ENCODE assay signal across 9 cellular contexts in genomic region chr1:1554926-1555915, GRCh38. TPM values are rescaled to one million over a fixed set of nuclear protein-coding genes. Genes with fewer than 3 reads are reported as not detected.
DNase-seq lines count a peak whose midpoint lies in the region; ATAC-seq, FAIRE-seq and TF ChIP-seq lines count a peak whose summit lies in the region.
"Had no signal": no experiment of that assay in that cellular context is flagged by ENCODE, and none has a peak within 500 bp of the region (broad histone marks: within the 10 kb centered on the region; RNA-seq: fewer than 3 reads in every experiment).

No MANE protein-coding gene starts in this region.

- H3K9ac ChIP-seq in K562 (ENCODE audit: insufficient read depth in 1 of 2, low read depth in 2 of 2, low read length in 2 of 2) = peak overlapping the region in 1 of 2 experiments; percentile 46; a peak in 1 of 4 replicates

- peaks cover 30% of the 10 kb centered on the region; the same call in 1 of the 2 replicates for H4K20me1 ChIP-seq in K562 (replicated peaks; ENCODE audit: control insufficient read depth, insufficient read depth, low read length)

- H3K4me1 ChIP-seq in K562 (replicated peaks in 1 of 2; ENCODE audit: control insufficient read depth in 2 of 2, insufficient read depth in 2 of 2, low read length in 2 of 2) = peaks cover 0 to 38% of the 10 kb centered on the region in 2 experiments; a peak in 3 of 5 replicates

- H3K9me3 Mint-ChIP-seq in immature natural killer cell = no peaks in the 10 kb centered on the region

- in situ Hi-C loops in K562 (cut with MboI) = no loop called here

- BruUV-seq in K562 (replicated peaks; lab: Mats Ljungman, UMichigan) = no TSS peak

- CTCF ChIA-PET in K562 (lab: Yijun Ruan, JAX; ENCODE audit: low intra/inter-chr PET ratio) = no interaction called here

- H3K27ac Mint-ChIP-seq in immature natural killer cell = peak overlapping the region in 2 of 6 donors; percentile 11 to 34

- H3K9me3 ChIP-seq in K562 (replicated peaks; ENCODE audit: control insufficient read depth, insufficient read depth, low read depth, low read length) = no peaks in the 10 kb centered on the region; the same call in 1 of the 2 replicates

- H2AFZ ChIP-seq in K562 (ENCODE audit: low read depth, low read length) = no peak overlapping the region

- peak; percentile 54; the same call in 1 of the 2 replicates for TF ChIP-seq POLR2A in K562 (conservative IDR thresholded peaks at IDR 0.05)

- POLR2A ChIA-PET in K562 (lab: Yijun Ruan, JAX) = interaction anchor here (0.5 to 5.0 kb wide), 7 partner anchors 10 to 21 kb away, joined by 3 to 36 read pairs (median 4); no protein-coding TSS in a partner anchor

- peaks cover 10% of the 10 kb centered on the region for H3K9me1 ChIP-seq in K562 (ENCODE audit: control insufficient read depth, insufficient read depth, low read length)

- no peak overlapping the region for H3K4me3 Mint-ChIP-seq in immature natural killer cell

- H3K4me2 ChIP-seq in K562 (ENCODE audit: insufficient read depth, low read length) = no peak overlapping the region

- peak; percentile 14 for ATAC-seq in left ventricle myocardium superior
- ATAC-seq in K562 = peak; percentile 67

- TF ChIP-seq RAD21 in K562 (CRISPR knock-in tag; conservative IDR thresholded peaks at IDR 0.05 in 1 of 2, IDR thresholded peaks at IDR 0.05 in 1 of 2) = no peak

- 71% methylated on average over 27 of the region's 31 CpGs for WGBS in K562 (ENCODE audit: insufficient coverage, low coverage, missing lambda C conversion rate)

- no peak for TF ChIP-seq CTCF in K562 (IDR thresholded peaks at IDR 0.05 in 2 of 3, conservative IDR thresholded peaks at IDR 0.05 in 1 of 3; ENCODE audit: insufficient read depth in 2 of 3, low read depth in 1 of 3, low read length in 3 of 3)

- no peak for TF ChIP-seq EP300 in K562 (IDR thresholded peaks at IDR 0.05; ENCODE audit: low read length)

- FAIRE-seq in K562 (lab: Jason Lieb, UNC) = peak; percentile 85

- no peak overlapping the region for H3K4me3 ChIP-seq in K562

- peaks cover 0 to 5% of the 10 kb centered on the region in 2 donors for H3K4me1 Mint-ChIP-seq in immature natural killer cell

- intact Hi-C loops in left ventricle myocardium superior (cut with micrococcal nuclease) (no loop called here), cardiac septum (cut with DNase I) (no loop called here), K562 (cut with micrococcal nuclease) (no loop called here)

- peaks cover 62% of the 10 kb centered on the region; the same call in 2 of the 3 replicates for H3K36me3 ChIP-seq in K562 (ENCODE audit: control insufficient read depth, insufficient read depth, low read length)

- no peak overlapping the region for H3K27ac ChIP-seq in K562 (ENCODE audit: extremely low read depth, low read depth, low read length)

- H3K27me3 ChIP-seq in K562 (ENCODE audit: control insufficient read depth in 2 of 2, insufficient read depth in 2 of 2, low read length in 2 of 2) = no peaks in the 10 kb centered on the region

- H3K36me3 Mint-ChIP-seq in immature natural killer cell = no peaks in the 10 kb centered on the region

- DNase-seq in left ventricle myocardium superior (no peak), cardiac septum (ENCODE audit: low spot score) (no peak), K562 (ENCODE audit: extremely low read depth in 1 of 4, low spot score in 3 of 4) (peak; percentile 48 to 78 (median 66)), kidney tubule cell (ENCODE audit: low spot score) (peak; percentile 68), immature natural killer cell (no peak), NCI-H187 treated with DMSO at 0.1 percent for 48 hours (lab: John Stamatoyannopoulos, UW) (no peak), germinal center (ENCODE audit: low spot score) (no peak)
- DNase-seq in stimulated activated CD4-positive, alpha-beta T cell treated with anti-CD3 and anti-CD28 coated beads, Interleukin-4, amount 100 ng/mL, for 24 hours = no peak
- DNase-seq: NCI-H2081 treated with DMSO at 0.1 percent for 48 hours had no signal

- H3K27me3 Mint-ChIP-seq in immature natural killer cell (ENCODE audit: low read depth in 3 of 3) = peaks cover 0 to 3% (median 0%) of the 10 kb centered on the region in 3 donors

- peaks cover 53% of the 10 kb centered on the region for H3K79me2 ChIP-seq in K562 (ENCODE audit: control insufficient read depth, insufficient read depth, low read length)

RNA-seq across cellular contexts. Expression of gene TMEM240, which starts 14.8 kb away (rescaled TPM):
- total RNA-seq in left ventricle myocardium superior (8.9 TPM), cardiac septum (5.0 TPM), K562 (2014; rRNA removed) (0.78 TPM in 1 of 2 replicates, not detected in the other), K562 (2014; rRNA removed; fragmentation: Illumina TruSeq; extraction: Trizol) (not detected in 2 replicates), K562 (2015; rRNA removed; fragmentation: Illumina TruSeq; extraction: Trizol) (0.38 and 0.43 TPM in 2 replicates), K562 (2021) (1.3 and 2.0 TPM in 2 replicates)
- total RNA-seq in K562 (2011; cell fraction: chromatin; rRNA removed; ENCODE audit: low replicate concordance) = 1.2 and 8.3 TPM in 2 replicates
- 5.3 and 6.0 TPM in 2 replicates for total RNA-seq in K562 (2011; cell fraction: nucleolus; rRNA removed)
- total RNA-seq in K562 (2011; cell fraction: nucleoplasm; rRNA removed) = 2.6 and 6.0 TPM in 2 replicates
- polyA plus RNA-seq in K562 (2011; rRNA removed) (0.24 TPM in 2 replicates), K562 (2014; fragmentation: Illumina TruSeq; extraction: Trizol) (not detected in 2 replicates), K562 (2014; fragmentation: Nextera tagmentation; extraction: Ambion mirVana) (not detected), K562 (2014; rRNA removed) (0.28 and 0.94 TPM in 2 replicates), immature natural killer cell (not detected)
- polyA plus RNA-seq in K562 (2011; cell fraction: cytosol; rRNA removed) = 0.46 TPM in 1 of 2 replicates, not detected in the other
- polyA plus RNA-seq in K562 (2011; cell fraction: nucleus; rRNA removed) = 3.5 and 8.1 TPM in 2 replicates
- polyA plus RNA-seq in K562 (2012) = 1.1 and 3.2 TPM in 2 replicates
- polyA minus RNA-seq in K562 (2011; rRNA and poly(A)+ RNA removed) = not detected in 2 replicates
- polyA minus RNA-seq in K562 (2011; cell fraction: cytosol; rRNA and poly(A)+ RNA removed) = not detected in 2 replicates
- polyA minus RNA-seq in K562 (2011; cell fraction: nucleus; rRNA and poly(A)+ RNA removed) = 0.56 and 0.67 TPM in 2 replicates

RNA-seq across cellular contexts. Expression of gene SSU72, which starts 19.4 kb away (rescaled TPM):
- 118 TPM for total RNA-seq in left ventricle myocardium superior
- total RNA-seq in cardiac septum = 90.7 TPM
- total RNA-seq in K562 (2011; cell fraction: chromatin; rRNA removed; ENCODE audit: low replicate concordance) = 158 and 318 TPM in 2 replicates
- total RNA-seq in K562 (2011; cell fraction: nucleolus; rRNA removed) = 177 TPM in 2 replicates
- total RNA-seq in K562 (2011; cell fraction: nucleoplasm; rRNA removed) = 165 and 176 TPM in 2 replicates
- total RNA-seq in K562 (2014; rRNA removed) = 157 and 175 TPM in 2 replicates
- total RNA-seq in K562 (2014; rRNA removed; fragmentation: Illumina TruSeq; extraction: Trizol) = 75.3 and 77.6 TPM in 2 replicates
- 79.3 and 80.4 TPM in 2 replicates for total RNA-seq in K562 (2015; rRNA removed; fragmentation: Illumina TruSeq; extraction: Trizol)
- total RNA-seq in K562 (2021) = 185 and 187 TPM in 2 replicates
- 77.5 and 94.6 TPM in 2 replicates for polyA plus RNA-seq in K562 (2011; rRNA removed)
- polyA plus RNA-seq in K562 (2011; cell fraction: cytosol; rRNA removed) = 108 and 136 TPM in 2 replicates
- 118 and 152 TPM in 2 replicates for polyA plus RNA-seq in K562 (2011; cell fraction: nucleus; rRNA removed)
- 185 and 187 TPM in 2 replicates for polyA plus RNA-seq in K562 (2012)
- polyA plus RNA-seq in K562 (2014; fragmentation: Illumina TruSeq; extraction: Trizol) = 184 and 187 TPM in 2 replicates
- polyA plus RNA-seq in K562 (2014; fragmentation: Nextera tagmentation; extraction: Ambion mirVana) = 10 to 100 TPM; 70.8 to 90.8 TPM
- 201 and 217 TPM in 2 replicates for polyA plus RNA-seq in K562 (2014; rRNA removed)
- 79.6 and 115 TPM in 2 replicates for polyA minus RNA-seq in K562 (2011; rRNA and poly(A)+ RNA removed)
- polyA minus RNA-seq in K562 (2011; cell fraction: cytosol; rRNA and poly(A)+ RNA removed) = 73.7 and 101 TPM in 2 replicates
- 42.8 and 44.6 TPM in 2 replicates for polyA minus RNA-seq in K562 (2011; cell fraction: nucleus; rRNA and poly(A)+ RNA removed)
- 100 to 1,000 TPM; 159 to 241 (median 160) TPM for polyA plus RNA-seq in immature natural killer cell

RNA-seq across cellular contexts. Expression of gene ATAD3A, which starts 43.3 kb away (rescaled TPM):
- total RNA-seq in left ventricle myocardium superior (18.3 TPM), cardiac septum (13.7 TPM), K562 (2014; rRNA removed) (173 and 183 TPM in 2 replicates), K562 (2014; rRNA removed; fragmentation: Illumina TruSeq; extraction: Trizol) (18.6 and 20.2 TPM in 2 replicates), K562 (2015; rRNA removed; fragmentation: Illumina TruSeq; extraction: Trizol) (80.1 and 87.1 TPM in 2 replicates), K562 (2021) (151 and 167 TPM in 2 replicates)
- total RNA-seq in K562 (2011; cell fraction: chromatin; rRNA removed; ENCODE audit: low replicate concordance) = 54.7 and 190 TPM in 2 replicates
- total RNA-seq in K562 (2011; cell fraction: nucleolus; rRNA removed) = 155 and 182 TPM in 2 replicates
- 64.8 and 77.4 TPM in 2 replicates for total RNA-seq in K562 (2011; cell fraction: nucleoplasm; rRNA removed)
- polyA plus RNA-seq in K562 (2011; rRNA removed) (36.7 and 40.8 TPM in 2 replicates), K562 (2014; fragmentation: Illumina TruSeq; extraction: Trizol) (29.2 and 90.5 TPM in 2 replicates), K562 (2014; fragmentation: Nextera tagmentation; extraction: Ambion mirVana) (1 to 10 TPM in 1 of 2 experiments, under 1 TPM in 1; 0.10 to 1.0 TPM), K562 (2014; rRNA removed) (123 and 131 TPM in 2 replicates), immature natural killer cell (10 to 100 TPM in 1 of 3 donors, 1 to 10 TPM in 2; 6.4 to 14.5 (median 7.3) TPM)
- polyA plus RNA-seq in K562 (2011; cell fraction: cytosol; rRNA removed) = 47.1 and 118 TPM in 2 replicates
- polyA plus RNA-seq in K562 (2011; cell fraction: nucleus; rRNA removed) = 98.3 and 162 TPM in 2 replicates
- polyA plus RNA-seq in K562 (2012) = 69.9 and 90.0 TPM in 2 replicates
- 14.9 and 33.5 TPM in 2 replicates for polyA minus RNA-seq in K562 (2011; rRNA and poly(A)+ RNA removed)
- 50.2 and 62.0 TPM in 2 replicates for polyA minus RNA-seq in K562 (2011; cell fraction: cytosol; rRNA and poly(A)+ RNA removed)
- 28.4 and 31.9 TPM in 2 replicates for polyA minus RNA-seq in K562 (2011; cell fraction: nucleus; rRNA and poly(A)+ RNA removed)

RNA-seq across cellular contexts. Expression of gene FNDC10, which starts 44.7 kb away (rescaled TPM):
- total RNA-seq in left ventricle myocardium superior = 3.6 TPM
- total RNA-seq in cardiac septum = 1.7 TPM
- 0.83 and 3.0 TPM in 2 replicates for total RNA-seq in K562 (2011; cell fraction: chromatin; rRNA removed; ENCODE audit: low replicate concordance)
- total RNA-seq in K562 (2011; cell fraction: nucleolus; rRNA removed) = 3.7 and 4.7 TPM in 2 replicates
- total RNA-seq in K562 (2011; cell fraction: nucleoplasm; rRNA removed) = 2.1 and 4.0 TPM in 2 replicates
- total RNA-seq in K562 (2014; rRNA removed) = 2.2 and 3.1 TPM in 2 replicates
- 0.29 TPM in 1 of 2 replicates, not detected in the other for total RNA-seq in K562 (2014; rRNA removed; fragmentation: Illumina TruSeq; extraction: Trizol)
- total RNA-seq in K562 (2015; rRNA removed; fragmentation: Illumina TruSeq; extraction: Trizol) = 2.9 and 3.8 TPM in 2 replicates
- 6.3 and 7.7 TPM in 2 replicates for total RNA-seq in K562 (2021)
- polyA plus RNA-seq in K562 (2011; rRNA removed) = 1.4 and 2.3 TPM in 2 replicates
- polyA plus RNA-seq in K562 (2011; cell fraction: cytosol; rRNA removed) = 4.3 and 18.6 TPM in 2 replicates
- 2.5 and 5.4 TPM in 2 replicates for polyA plus RNA-seq in K562 (2011; cell fraction: nucleus; rRNA removed)
- polyA plus RNA-seq in K562 (2012) = 6.7 and 7.8 TPM in 2 replicates
- polyA plus RNA-seq in K562 (2014; fragmentation: Illumina TruSeq; extraction: Trizol) = 1.6 and 4.4 TPM in 2 replicates
- polyA plus RNA-seq in K562 (2014; fragmentation: Nextera tagmentation; extraction: Ambion mirVana) = under 1 TPM; 0.08 to 0.11 TPM
- polyA plus RNA-seq in K562 (2014; rRNA removed) = 3.2 and 5.5 TPM in 2 replicates
- polyA minus RNA-seq in K562 (2011; rRNA and poly(A)+ RNA removed) = 0.45 and 1.0 TPM in 2 replicates
- polyA minus RNA-seq in K562 (2011; cell fraction: cytosol; rRNA and poly(A)+ RNA removed) = 7.0 and 9.5 TPM in 2 replicates
- 2.7 and 3.0 TPM in 2 replicates for polyA minus RNA-seq in K562 (2011; cell fraction: nucleus; rRNA and poly(A)+ RNA removed)
- polyA plus RNA-seq in immature natural killer cell = 1 to 10 TPM in 2 of 3 donors, under 1 TPM in 1; 0.64 to 1.4 (median 1.1) TPM

Comparison
In these comparisons a context has a peak if more than half of its experiments do, and no peak if none do; other contexts are left out.
1. DNase-seq: peak in K562 (4 of 4) and kidney tubule cell (single experiment); none in left ventricle myocardium superior (single experiment), cardiac septum (single experiment), immature natural killer cell (0 of 3), stimulated activated CD4-positive, alpha-beta T cell treated with anti-CD3 and anti-CD28 coated beads, Interleukin-4, amount 100 ng/mL, for 24 hours (single experiment), NCI-H187 treated with DMSO at 0.1 percent for 48 hours (single experiment) and germinal center (single experiment).